ENCODE assay signal across 32 cellular contexts in the genomic region with DNA sequence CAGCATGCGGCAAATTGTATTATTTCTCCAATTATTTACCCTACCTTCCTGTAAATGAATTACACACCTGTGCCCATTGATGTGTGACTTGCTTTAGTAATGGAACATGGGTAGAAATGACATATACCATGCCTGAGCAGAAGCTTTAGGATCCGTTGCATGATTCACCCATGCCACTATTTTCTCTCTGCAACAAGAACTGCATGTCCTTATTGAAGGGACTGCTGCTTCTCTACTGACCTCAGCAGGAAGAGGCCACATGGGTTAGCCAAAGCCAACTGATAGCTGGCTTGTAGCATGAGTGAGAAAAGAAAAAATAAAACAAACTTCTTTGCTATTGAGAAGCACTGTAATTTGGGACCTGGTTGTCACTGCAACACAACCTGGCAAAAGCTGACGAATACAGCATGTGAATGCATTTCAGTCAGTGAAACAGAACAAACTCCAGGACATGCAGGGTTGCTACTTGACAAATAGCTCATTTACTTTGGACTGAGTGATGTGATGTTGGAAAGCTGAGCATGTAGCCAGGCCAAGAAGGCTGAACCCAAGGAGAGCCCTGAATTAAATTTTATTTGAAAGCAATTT.
"Had no signal": no experiment of that assay in that cellular context is flagged by ENCODE, and none has a peak within 500 bp of the region (broad histone marks: within the 10 kb centered on the region; RNA-seq: fewer than 3 reads in every experiment).

No MANE protein-coding gene starts in this region.

- H3K4me3 ChIP-seq: adrenal gland, body of pancreas, breast epithelium had no signal

- DNase-seq: activated B cell treated with CpG ODN at 0.5 μM for 24 hours; activated CD4-positive, alpha-beta memory T cell treated with anti-CD3 and anti-CD28 coated beads for 36 hours; activated CD4-positive, alpha-beta T cell treated with anti-CD3 and anti-CD28 coated beads for 4 hours; activated CD4-positive, alpha-beta T cell treated with anti-CD3 and anti-CD28 coated beads, Interleukin-2, amount 10 ng/mL, durations not matched to agents 24 days and 14 days; activated CD4-positive, alpha-beta T cell treated with anti-CD3 and anti-CD28 coated beads, Interleukin-2, amount 50 U/mL, for 1 hour; activated CD4-positive, alpha-beta T cell treated with anti-CD3 and anti-CD28 coated beads, Interleukin-2, amount 50 U/mL, for 4 hours; activated CD4-positive, CD25-positive, alpha-beta regulatory T cell treated with anti-CD3 and anti-CD28 coated beads, Interleukin-2, amount 50 U/mL, for 72 hours; activated CD8-positive, alpha-beta memory T cell treated with anti-CD3 and anti-CD28 coated beads, Interleukin-2, amount 50 U/mL, for 4 hours; activated CD8-positive, alpha-beta T cell treated with anti-CD3 and anti-CD28 coated beads for 36 hours; activated effector memory CD4-positive, alpha-beta T cell treated with anti-CD3 and anti-CD28 coated beads, Interleukin-2, amount 50 U/mL, for 16 hours; activated gamma-delta T cell treated with Interleukin-2 at 50 U/mL for 16 hours; activated naive CD4-positive, alpha-beta T cell; activated naive CD4-positive, alpha-beta T cell treated with anti-CD3 and anti-CD28 coated beads for 36 hours; activated naive CD4-positive, alpha-beta T cell treated with anti-CD3 and anti-CD28 coated beads, Interleukin-2, amount 50 U/mL, for 16 hours; activated naive CD8-positive, alpha-beta T cell treated with anti-CD3 and anti-CD28 coated beads for 36 hours; activated T-cell treated with anti-CD3 and anti-CD28 coated beads for 4 hours; activated T-cell treated with anti-CD3 and anti-CD28 coated beads, Interleukin-2, amount 50 U/mL, for 1 hour; activated T-cell treated with anti-CD3 and anti-CD28 coated beads, Interleukin-2, amount 50 U/mL, for 4 hours; activated T-cell treated with anti-CD3 and anti-CD28 coated beads, Interleukin-2, amount 50 U/mL, for 72 hours; adrenal gland; amniotic stem cell; aorta; body of pancreas; brain microvascular endothelial cell; central memory CD4-positive, alpha-beta T cell; T-helper 17 cell had no signal

- H3K4me1 ChIP-seq: adrenal gland, body of pancreas, breast epithelium had no signal

- H3K27me3 ChIP-seq: adrenal gland, body of pancreas, brain microvascular endothelial cell, breast epithelium had no signal

- ATAC-seq: activated CD8-positive, alpha-beta T cell treated with anti-CD3 and anti-CD28 coated beads for 36 hours; activated naive CD4-positive, alpha-beta T cell treated with anti-CD3 and anti-CD28 coated beads, Interleukin-2, amount 50 U/mL, for 72 hours; activated T-cell treated with anti-CD3 and anti-CD28 coated beads, Interleukin-2, amount 50 U/mL, for 4 hours; activated T-cell treated with anti-CD3 and anti-CD28 coated beads, Interleukin-2, amount 50 U/mL, for 72 hours; activated T-helper 17 cell treated with anti-CD3 and anti-CD28 coated beads, Interleukin-2, amount 50 U/mL, for 72 hours; body of pancreas; T-helper 17 cell had no signal

- FAIRE-seq: astrocyte, TTC549 had no signal

- H3K9me3 ChIP-seq: adrenal gland, body of pancreas had no signal

- H3K36me3 ChIP-seq: adrenal gland, brain microvascular endothelial cell, breast epithelium had no signal

- H3K27ac ChIP-seq: adrenal gland, body of pancreas, brain microvascular endothelial cell, breast epithelium, VCaP had no signal
